ENCODE assay signal across 8 cellular contexts in genomic region chr12:18394742-18395141, GRCh38.
"Had no signal": no experiment of that assay in that cellular context is flagged by ENCODE, and none has a peak within 500 bp of the region (broad histone marks: within the 10 kb centered on the region; RNA-seq: fewer than 3 reads in every experiment).

No MANE protein-coding gene starts in this region.

- H3K9ac ChIP-seq: KMS-11 had no signal

- H2AFZ ChIP-seq: GM23338 had no signal

- H3K4me2 ChIP-seq: GM23338, KMS-11 had no signal

- ATAC-seq: GM23338 had no signal

- H3K9me3 Mint-ChIP-seq: GM23338, H9, HFFc6 had no signal

- H3K27ac Mint-ChIP-seq: GM23338, HFFc6 had no signal

- H3K4me3 ChIP-seq: GM23338 had no signal

- H3K4me1 Mint-ChIP-seq: H9 had no signal

- H3K27ac ChIP-seq: HL-60, KMS-11 had no signal

- DNase-seq: H9, HCEC 1CT, HFFc6, IMR-90, KBM-7 had no signal

- H3K4me3 Mint-ChIP-seq: GM23338, H9, HFFc6 had no signal
